Comparison of ENCODE assay signal across 35 cellular contexts in the genomic region with DNA sequence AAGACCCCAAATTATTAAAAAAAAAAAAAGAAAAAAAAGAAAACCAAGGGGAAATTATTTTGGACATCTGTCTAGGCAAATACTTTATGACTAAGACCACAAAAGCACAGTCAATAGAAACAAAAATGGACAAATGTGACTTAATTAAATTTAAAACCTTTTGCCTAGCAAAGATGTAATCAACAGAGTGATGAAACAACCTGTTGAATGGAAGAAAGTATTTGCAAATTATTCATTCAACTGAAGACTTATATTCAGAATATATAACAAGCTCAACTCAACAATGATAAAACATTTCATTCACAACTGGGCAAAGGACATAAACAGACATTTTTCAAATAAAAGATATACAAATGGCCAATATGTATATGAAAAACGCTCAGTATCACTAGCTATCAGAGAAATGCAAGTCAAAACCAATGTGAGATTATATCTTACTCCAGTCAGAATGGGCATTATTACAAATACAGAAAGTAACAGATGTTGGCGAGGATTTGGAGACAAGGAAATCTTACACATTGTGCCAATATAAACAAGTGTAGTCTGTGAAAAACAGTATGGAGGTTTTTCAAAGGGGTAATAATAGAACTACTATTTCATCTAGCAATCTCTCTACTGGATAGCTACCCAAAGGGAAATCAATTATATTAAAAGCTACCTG.
"Had no signal": no experiment of that assay in that cellular context is flagged by ENCODE, and none has a peak within 500 bp of the region (broad histone marks: within the 10 kb centered on the region; RNA-seq: fewer than 3 reads in every experiment).

No MANE protein-coding gene starts in this region.

- DNase-seq: activated B cell treated with CpG ODN at 0.5 μM for 24 hours; activated CD4-positive, alpha-beta memory T cell treated with anti-CD3 and anti-CD28 coated beads for 36 hours; activated CD4-positive, alpha-beta T cell treated with anti-CD3 and anti-CD28 coated beads for 4 hours; activated CD4-positive, alpha-beta T cell treated with anti-CD3 and anti-CD28 coated beads, Interleukin-2, amount 10 ng/mL, durations not matched to agents 24 days and 14 days; activated CD4-positive, alpha-beta T cell treated with anti-CD3 and anti-CD28 coated beads, Interleukin-2, amount 50 U/mL, for 1 hour; activated CD4-positive, alpha-beta T cell treated with anti-CD3 and anti-CD28 coated beads, Interleukin-2, amount 50 U/mL, for 4 hours; activated CD4-positive, CD25-positive, alpha-beta regulatory T cell treated with anti-CD3 and anti-CD28 coated beads, Interleukin-2, amount 50 U/mL, for 72 hours; activated CD8-positive, alpha-beta memory T cell treated with anti-CD3 and anti-CD28 coated beads, Interleukin-2, amount 50 U/mL, for 4 hours; activated CD8-positive, alpha-beta T cell treated with anti-CD3 and anti-CD28 coated beads for 36 hours; activated effector memory CD4-positive, alpha-beta T cell treated with Interleukin-2 at 50 U/mL for 16 hours; activated gamma-delta T cell; activated naive CD4-positive, alpha-beta T cell treated with anti-CD3 and anti-CD28 coated beads, Interleukin-2, amount 10 ng/mL, durations not matched to agents 7 days and 5 days; activated naive CD4-positive, alpha-beta T cell treated with Interleukin-2 at 50 U/mL for 16 hours; activated naive CD8-positive, alpha-beta T cell treated with anti-CD3 and anti-CD28 coated beads, Interleukin-2, amount 10 ng/mL, durations not matched to agents 7 days and 5 days; activated naive CD8-positive, alpha-beta T cell treated with anti-CD3 and anti-CD28 coated beads, Interleukin-2, amount 50 U/mL, for 24 hours; activated T-cell treated with anti-CD3 and anti-CD28 coated beads for 4 hours; activated T-cell treated with anti-CD3 and anti-CD28 coated beads, Interleukin-2, amount 50 U/mL, for 1 hour; activated T-cell treated with anti-CD3 and anti-CD28 coated beads, Interleukin-2, amount 50 U/mL, for 4 hours; activated T-cell treated with anti-CD3 and anti-CD28 coated beads, Interleukin-2, amount 50 U/mL, for 72 hours; amygdala; anterior cingulate cortex; body of pancreas; brain microvascular endothelial cell; central memory CD4-positive, alpha-beta T cell; T-helper 9 cell had no signal

- ATAC-seq: activated CD8-positive, alpha-beta T cell treated with anti-CD3 and anti-CD28 coated beads for 36 hours; activated naive CD8-positive, alpha-beta T cell treated with anti-CD3 and anti-CD28 coated beads, Interleukin-2, amount 50 U/mL, for 24 hours; activated T-cell treated with anti-CD3 and anti-CD28 coated beads, Interleukin-2, amount 50 U/mL, for 4 hours; body of pancreas had no signal

- H3K36me3 Mint-ChIP-seq: activated naive CD8-positive, alpha-beta T cell treated with anti-CD3 and anti-CD28 coated beads, Interleukin-2, amount 10 ng/mL, durations not matched to agents 7 days and 5 days had no signal

- H3K27ac ChIP-seq: ascending aorta, body of pancreas, brain microvascular endothelial cell, breast epithelium, VCaP had no signal

- FAIRE-seq: TTC549 had no signal

- H3K27me3 ChIP-seq: ascending aorta, body of pancreas, brain microvascular endothelial cell, breast epithelium had no signal

- H3K36me3 ChIP-seq: ascending aorta, brain microvascular endothelial cell, breast epithelium had no signal

- H3K4me1 Mint-ChIP-seq: activated B cell treated with CpG ODN at 0.5 μM for 24 hours; activated CD4-positive, alpha-beta T cell treated with anti-CD3 and anti-CD28 coated beads, Interleukin-2, amount 10 ng/mL, durations not matched to agents 24 days and 14 days; activated naive CD4-positive, alpha-beta T cell treated with anti-CD3 and anti-CD28 coated beads, Interleukin-2, amount 10 ng/mL, durations not matched to agents 7 days and 5 days; activated naive CD4-positive, alpha-beta T cell treated with anti-CD3 and anti-CD28 coated beads, Interleukin-2, amount 50 U/mL, for 24 hours; activated naive CD8-positive, alpha-beta T cell treated with anti-CD3 and anti-CD28 coated beads, Interleukin-2, amount 10 ng/mL, durations not matched to agents 7 days and 5 days; activated naive CD8-positive, alpha-beta T cell treated with anti-CD3 and anti-CD28 coated beads, Interleukin-2, amount 50 U/mL, for 24 hours had no signal

- H3K4me1 ChIP-seq: ascending aorta, body of pancreas, breast epithelium had no signal

- H3K4me3 ChIP-seq: ascending aorta, body of pancreas, breast epithelium had no signal

- H3K9me3 ChIP-seq: ascending aorta, body of pancreas had no signal

- H3K27me3 Mint-ChIP-seq: activated B cell treated with CpG ODN at 0.5 μM for 24 hours; activated CD4-positive, alpha-beta memory T cell treated with anti-CD3 and anti-CD28 coated beads for 36 hours; activated CD4-positive, alpha-beta T cell treated with anti-CD3 and anti-CD28 coated beads, Interleukin-2, amount 10 ng/mL, durations not matched to agents 24 days and 14 days; activated CD8-positive, alpha-beta T cell treated with anti-CD3 and anti-CD28 coated beads for 36 hours; activated naive CD4-positive, alpha-beta T cell treated with anti-CD3 and anti-CD28 coated beads, Interleukin-2, amount 10 ng/mL, durations not matched to agents 7 days and 5 days; activated naive CD4-positive, alpha-beta T cell treated with anti-CD3 and anti-CD28 coated beads, Interleukin-2, amount 50 U/mL, for 24 hours; activated naive CD8-positive, alpha-beta T cell; activated naive CD8-positive, alpha-beta T cell treated with anti-CD3 and anti-CD28 coated beads, Interleukin-2, amount 10 ng/mL, durations not matched to agents 7 days and 5 days; activated naive CD8-positive, alpha-beta T cell treated with anti-CD3 and anti-CD28 coated beads, Interleukin-2, amount 50 U/mL, for 24 hours had no signal

- H3K9me3 Mint-ChIP-seq: activated naive CD4-positive, alpha-beta T cell treated with anti-CD3 and anti-CD28 coated beads, Interleukin-2, amount 50 U/mL, for 24 hours had no signal

- H3K27ac Mint-ChIP-seq: activated B cell treated with CpG ODN at 0.5 μM for 24 hours; activated CD4-positive, alpha-beta memory T cell treated with anti-CD3 and anti-CD28 coated beads for 36 hours; activated CD4-positive, alpha-beta T cell treated with anti-CD3 and anti-CD28 coated beads, Interleukin-2, amount 10 ng/mL, durations not matched to agents 24 days and 14 days; activated CD8-positive, alpha-beta T cell treated with anti-CD3 and anti-CD28 coated beads for 36 hours; activated naive CD4-positive, alpha-beta T cell treated with anti-CD3 and anti-CD28 coated beads, Interleukin-2, amount 10 ng/mL, durations not matched to agents 7 days and 5 days; activated naive CD4-positive, alpha-beta T cell treated with anti-CD3 and anti-CD28 coated beads, Interleukin-2, amount 50 U/mL, for 24 hours; activated naive CD8-positive, alpha-beta T cell; activated naive CD8-positive, alpha-beta T cell treated with anti-CD3 and anti-CD28 coated beads, Interleukin-2, amount 10 ng/mL, durations not matched to agents 7 days and 5 days; activated naive CD8-positive, alpha-beta T cell treated with anti-CD3 and anti-CD28 coated beads, Interleukin-2, amount 50 U/mL, for 24 hours; activated T-cell treated with anti-CD3 and anti-CD28 coated beads, Interleukin-2, amount 50 U/mL, for 72 hours; activated T-helper 1 cell treated with anti-CD3 and anti-CD28 coated beads, Interleukin-12 subunit alpha, Interleukin-12 subunit beta, Interleukin-2, Interleukin-4 antibody, amounts not matched to agents 30 ng/mL and 10 ng/mL and 1 ng/mL, durations not matched to agents 14 hours and 24 hours and 36 hours; activated T-helper 2 cell treated with anti-CD3 and anti-CD28 coated beads, Interferon-gamma antibody, Interleukin-2, Interleukin-4, amounts not matched to agents 10 μg/mL and 5 μg/mL and 100 μg/mL, durations not matched to agents 14 hours and 24 hours and 36 hours; T-helper 1 cell treated with Interleukin-12 subunit alpha and Interleukin-12 subunit beta and Interleukin-4 antibody, amounts not matched to agents 30 μg/mL and 1 μg/mL, for 36 hours; T-helper 2 cell treated with Interferon-gamma antibody and Interleukin-4, amounts not matched to agents 5 μg/mL and 100 μg/mL, for 36 hours had no signal

- H3K4me3 Mint-ChIP-seq: activated B cell treated with CpG ODN at 0.5 μM for 24 hours; activated CD4-positive, alpha-beta memory T cell treated with anti-CD3 and anti-CD28 coated beads for 36 hours; activated CD4-positive, alpha-beta T cell treated with anti-CD3 and anti-CD28 coated beads, Interleukin-2, amount 10 ng/mL, durations not matched to agents 24 days and 14 days; activated CD8-positive, alpha-beta T cell treated with anti-CD3 and anti-CD28 coated beads for 36 hours; activated naive CD4-positive, alpha-beta T cell treated with anti-CD3 and anti-CD28 coated beads, Interleukin-2, amount 10 ng/mL, durations not matched to agents 7 days and 5 days; activated naive CD4-positive, alpha-beta T cell treated with anti-CD3 and anti-CD28 coated beads, Interleukin-2, amount 50 U/mL, for 24 hours; activated naive CD8-positive, alpha-beta T cell; activated naive CD8-positive, alpha-beta T cell treated with anti-CD3 and anti-CD28 coated beads, Interleukin-2, amount 10 ng/mL, durations not matched to agents 7 days and 5 days; activated naive CD8-positive, alpha-beta T cell treated with anti-CD3 and anti-CD28 coated beads, Interleukin-2, amount 50 U/mL, for 24 hours; activated T-cell treated with anti-CD3 and anti-CD28 coated beads, Interleukin-2, amount 50 U/mL, for 4 hours; activated T-cell treated with anti-CD3 and anti-CD28 coated beads, Interleukin-2, amount 50 U/mL, for 72 hours; activated T-helper 1 cell treated with anti-CD3 and anti-CD28 coated beads, Interleukin-12 subunit alpha, Interleukin-12 subunit beta, Interleukin-2, Interleukin-4 antibody, amounts not matched to agents 30 ng/mL and 10 ng/mL and 1 ng/mL, durations not matched to agents 14 hours and 24 hours and 36 hours; T-helper 1 cell treated with Interleukin-12 subunit alpha and Interleukin-12 subunit beta and Interleukin-4 antibody, amounts not matched to agents 30 μg/mL and 1 μg/mL, for 36 hours; T-helper 2 cell treated with Interferon-gamma antibody and Interleukin-4, amounts not matched to agents 5 μg/mL and 100 μg/mL, for 36 hours had no signal
